Comparison of ENCODE assay signal across 11 cellular contexts in genomic region chr17:46876353-46876887, GRCh38. TPM values are rescaled to one million over a fixed set of nuclear protein-coding genes. Genes with fewer than 3 reads are reported as not detected.
DNase-seq lines count a peak whose midpoint lies in the region; ATAC-seq and TF ChIP-seq lines count a peak whose summit lies in the region.
"Had no signal": no experiment of that assay in that cellular context is flagged by ENCODE, and none has a peak within 500 bp of the region (broad histone marks: within the 10 kb centered on the region; RNA-seq: fewer than 3 reads in every experiment).

No MANE protein-coding gene starts in this region.

- DNase-seq in cardiac muscle cell (ENCODE audit: low read depth in 1 of 2, low spot score in 1 of 2) = no peak
- no peak for DNase-seq in right atrium auricular region (ENCODE audit: low spot score)
- DNase-seq in NCI-H2196 (lab: John Stamatoyannopoulos, UW; ENCODE audit: unreplicated experiment) = peak; percentile 87
- DNase-seq in endothelial cell (ENCODE audit: low spot score) = peak; percentile 21
- peak in 1 of 2 donors; percentile 70 for DNase-seq in upper lobe of left lung
- DNase-seq in activated T-cell treated with anti-CD3 and anti-CD28 coated beads, Interleukin-2, amount 50 U/mL, for 72 hours = no peak
- DNase-seq: activated CD4-positive, alpha-beta memory T cell treated with anti-CD3 and anti-CD28 coated beads for 36 hours had no signal

- H3K4me3 Mint-ChIP-seq in endothelial cell (ENCODE audit: unreplicated experiment) = no peak overlapping the region
- H3K4me3 Mint-ChIP-seq in activated T-cell treated with anti-CD3 and anti-CD28 coated beads, Interleukin-2, amount 50 U/mL, for 72 hours = no peak overlapping the region
- H3K4me3 Mint-ChIP-seq: activated CD4-positive, alpha-beta memory T cell treated with anti-CD3 and anti-CD28 coated beads for 36 hours had no signal

- H3K9me3 ChIP-seq in cardiac muscle cell (ENCODE audit: low read depth) = no peaks in the 10 kb centered on the region
- no peaks in the 10 kb centered on the region for H3K9me3 ChIP-seq in right atrium auricular region
- no peaks in the 10 kb centered on the region for H3K9me3 ChIP-seq in upper lobe of left lung
- H3K9me3 ChIP-seq: thoracic aorta had no signal

- H3K36me3 ChIP-seq in cardiac muscle cell (no peaks in the 10 kb centered on the region), right atrium auricular region (no peaks in the 10 kb centered on the region), upper lobe of left lung (no peaks in the 10 kb centered on the region)
- H3K36me3 ChIP-seq: thoracic aorta had no signal

- peak; percentile 5 for TF ChIP-seq CTCF in cardiac muscle cell (IDR thresholded peaks at IDR 0.05; ENCODE audit: low read depth, low read length)
- no peak for TF ChIP-seq CTCF in right atrium auricular region (IDR thresholded peaks at IDR 0.05)
- TF ChIP-seq CTCF in endothelial cell (IDR thresholded peaks at IDR 0.05; ENCODE audit: unreplicated experiment) = peak; percentile 36
- TF ChIP-seq CTCF in upper lobe of left lung (IDR thresholded peaks at IDR 0.05) = peak in 4 of 6 experiments; percentile 16 to 53 (median 33)

- no peak for TF ChIP-seq EP300 in upper lobe of left lung (IDR thresholded peaks at IDR 0.05)

- TF ChIP-seq POLR2A in upper lobe of left lung (IDR thresholded peaks at IDR 0.05) = no peak

- H3K27me3 ChIP-seq in cardiac muscle cell (no peaks in the 10 kb centered on the region), right atrium auricular region (no peaks in the 10 kb centered on the region), upper lobe of left lung (no peaks in the 10 kb centered on the region)

- peaks cover 9% of the 10 kb centered on the region for H3K27me3 Mint-ChIP-seq in endothelial cell (ENCODE audit: unreplicated experiment)
- no peaks in the 10 kb centered on the region for H3K27me3 Mint-ChIP-seq in activated T-cell treated with anti-CD3 and anti-CD28 coated beads, Interleukin-2, amount 50 U/mL, for 72 hours (ENCODE audit: low read depth)
- H3K27me3 Mint-ChIP-seq: activated CD4-positive, alpha-beta memory T cell treated with anti-CD3 and anti-CD28 coated beads for 36 hours had no signal

- peaks cover under 1% of the 10 kb centered on the region for H3K4me1 Mint-ChIP-seq in endothelial cell (ENCODE audit: unreplicated experiment)
- H3K4me1 Mint-ChIP-seq in activated T-cell treated with anti-CD3 and anti-CD28 coated beads, Interleukin-2, amount 50 U/mL, for 72 hours (ENCODE audit: low read depth) = no peaks in the 10 kb centered on the region

- H3K4me3 ChIP-seq in cardiac muscle cell (no peak overlapping the region), right atrium auricular region (no peak overlapping the region), upper lobe of left lung (no peak overlapping the region)
- H3K4me3 ChIP-seq: thoracic aorta had no signal

- no peaks in the 10 kb centered on the region for H3K36me3 Mint-ChIP-seq in endothelial cell (ENCODE audit: low read depth, unreplicated experiment)
- H3K36me3 Mint-ChIP-seq in activated T-cell treated with anti-CD3 and anti-CD28 coated beads, Interleukin-2, amount 50 U/mL, for 72 hours (ENCODE audit: insufficient read depth in 2 of 2) = no peaks in the 10 kb centered on the region
- H3K36me3 Mint-ChIP-seq: activated CD4-positive, alpha-beta memory T cell treated with anti-CD3 and anti-CD28 coated beads for 36 hours had no signal

- WGBS in upper lobe of left lung, 2 donors = 75 to 100% methylated on average over 1 to 12 of the region's 12 CpGs

- H3K4me1 ChIP-seq in cardiac muscle cell (ENCODE audit: low read depth) = no peaks in the 10 kb centered on the region
- H3K4me1 ChIP-seq in right atrium auricular region = peaks cover 0 to 5% of the 10 kb centered on the region in 2 donors
- peaks cover 15 to 18% (median 17%) of the 10 kb centered on the region in 4 donors for H3K4me1 ChIP-seq in upper lobe of left lung

- no peaks in the 10 kb centered on the region for H3K9me3 Mint-ChIP-seq in endothelial cell (ENCODE audit: unreplicated experiment)
- H3K9me3 Mint-ChIP-seq in activated T-cell treated with anti-CD3 and anti-CD28 coated beads, Interleukin-2, amount 50 U/mL, for 72 hours = no peaks in the 10 kb centered on the region
- H3K9me3 Mint-ChIP-seq: activated CD4-positive, alpha-beta memory T cell treated with anti-CD3 and anti-CD28 coated beads for 36 hours had no signal

- H3K27ac Mint-ChIP-seq in endothelial cell (ENCODE audit: unreplicated experiment) = no peak overlapping the region
- no peak overlapping the region for H3K27ac Mint-ChIP-seq in activated T-cell treated with anti-CD3 and anti-CD28 coated beads, Interleukin-2, amount 50 U/mL, for 72 hours
- H3K27ac Mint-ChIP-seq: activated CD4-positive, alpha-beta memory T cell treated with anti-CD3 and anti-CD28 coated beads for 36 hours had no signal

- no peak overlapping the region for H3K27ac ChIP-seq in cardiac muscle cell
- H3K27ac ChIP-seq in right atrium auricular region = no peak overlapping the region
- H3K27ac ChIP-seq in upper lobe of left lung = no peak overlapping the region
- H3K27ac ChIP-seq: thoracic aorta had no signal

- ATAC-seq in upper lobe of left lung (ENCODE audit: low FRiP score in 2 of 2) (peak in 1 of 2 donors; percentile 44), HG03175 (IDR thresholded peaks at IDR 0.05; ENCODE audit: unreplicated experiment) (no peak), GM21619 (IDR thresholded peaks at IDR 0.05; ENCODE audit: unreplicated experiment) (no peak)
- no peak for ATAC-seq in activated T-cell treated with anti-CD3 and anti-CD28 coated beads, Interleukin-2, amount 50 U/mL, for 72 hours (replicated peaks in 1 of 2)

RNA-seq across cellular contexts. Expression of gene WNT9B, which starts 25.0 kb away (rescaled TPM):
- total RNA-seq in cardiac muscle cell = not detected in 2 replicates
- polyA plus RNA-seq in cardiac muscle cell = 0.33 TPM in 1 of 2 replicates, not detected in the other
- total RNA-seq in right atrium auricular region = 10 to 100 TPM in 1 of 2 donors, 1 to 10 TPM in 1; 2.4 to 22.1 TPM
- total RNA-seq in endothelial cell (ENCODE audit: unreplicated experiment) = 0.26 TPM
- total RNA-seq in upper lobe of left lung = 1 to 10 TPM in 2 of 6 donors, under 1 TPM in 1, not detected in 3; 0.26 to 8.3 (median 1.8) TPM
- not detected for total RNA-seq in activated T-cell treated with anti-CD3 and anti-CD28 coated beads, Interleukin-2, amount 50 U/mL, for 72 hours
- total RNA-seq: activated CD4-positive, alpha-beta memory T cell treated with anti-CD3 and anti-CD28 coated beads for 36 hours; pulmonary artery endothelial cell had no signal

RNA-seq across cellular contexts. Expression of gene GOSR2, which starts 46.5 kb away (rescaled TPM):
- total RNA-seq in cardiac muscle cell (34.1 and 41.3 TPM in 2 replicates), right atrium auricular region (10 to 100 TPM; 35.9 to 38.6 TPM), endothelial cell (ENCODE audit: unreplicated experiment) (51.2 TPM), upper lobe of left lung (10 to 100 TPM; 40.3 to 79.6 (median 50.8) TPM)
- 37.3 and 60.9 TPM in 2 replicates for polyA plus RNA-seq in cardiac muscle cell
- total RNA-seq in activated T-cell treated with anti-CD3 and anti-CD28 coated beads, Interleukin-2, amount 50 U/mL, for 72 hours = 10 to 100 TPM; 41.3 to 45.9 TPM

RNA-seq across cellular contexts. Expression of gene WNT3, which starts 57.9 kb away (rescaled TPM):
- total RNA-seq in cardiac muscle cell (5.1 and 7.3 TPM in 2 replicates), right atrium auricular region (1 to 10 TPM in 1 of 2 donors, under 1 TPM in 1; 0.44 to 1.2 TPM), endothelial cell (ENCODE audit: unreplicated experiment) (14.4 TPM), upper lobe of left lung (1 to 10 TPM; 1.1 to 4.6 (median 1.9) TPM)
- polyA plus RNA-seq in cardiac muscle cell = 5.8 and 7.3 TPM in 2 replicates
- total RNA-seq in activated T-cell treated with anti-CD3 and anti-CD28 coated beads, Interleukin-2, amount 50 U/mL, for 72 hours = under 1 TPM; 0.14 to 0.53 TPM

Comparison
In these comparisons a context has a peak if more than half of its experiments do, and no peak if none do; other contexts are left out.
1. CTCF ChIP-seq: peak in cardiac muscle cell (single experiment), endothelial cell (single experiment) and upper lobe of left lung (4 of 6); none in right atrium auricular region (0 of 2).
2. DNase-seq: peak in NCI-H2196 (single experiment) and endothelial cell (single experiment); none in cardiac muscle cell (0 of 2), right atrium auricular region (single experiment) and activated T-cell treated with anti-CD3 and anti-CD28 coated beads, Interleukin-2, amount 50 U/mL, for 72 hours (0 of 2).